Comparison of ENCODE assay signal across 16 cellular contexts in genomic region chr15:40420071-40420713, GRCh38. TPM values are rescaled to one million over a fixed set of nuclear protein-coding genes. Genes with fewer than 3 reads are reported as not detected.
DNase-seq lines count a peak whose midpoint lies in the region; ATAC-seq, FAIRE-seq and TF ChIP-seq lines count a peak whose summit lies in the region.
"Had no signal": no experiment of that assay in that cellular context is flagged by ENCODE, and none has a peak within 500 bp of the region (broad histone marks: within the 10 kb centered on the region; RNA-seq: fewer than 3 reads in every experiment).

No MANE protein-coding gene starts in this region.

- H3K27me3 ChIP-seq in Panc1 (ENCODE audit: control insufficient read depth, insufficient read depth, low read length) (no peaks in the 10 kb centered on the region), heart right ventricle (no peaks in the 10 kb centered on the region), parathyroid adenoma (ENCODE audit: control insufficient read depth, insufficient read depth, low read length) (no peaks in the 10 kb centered on the region), mesenchymal stem cell (ENCODE audit: control insufficient read depth in 1 of 2, insufficient read depth in 1 of 2, low read length in 2 of 2) (peaks cover 0 to 7% of the 10 kb centered on the region in 2 experiments)
- H3K27me3 ChIP-seq: dorsolateral prefrontal cortex, Peyer's patch had no signal

- no peak overlapping the region for H3K4ac ChIP-seq in mesenchymal stem cell (ENCODE audit: low read depth in 1 of 2, low read length in 2 of 2)

- no peak overlapping the region for H3K14ac ChIP-seq in mesenchymal stem cell (ENCODE audit: low read length in 2 of 2)

- no peaks in the 10 kb centered on the region for H3K9me3 ChIP-seq in Panc1 (ENCODE audit: control insufficient read depth, insufficient read depth, low read depth, low read length)
- no peaks in the 10 kb centered on the region for H3K9me3 ChIP-seq in heart right ventricle
- no peaks in the 10 kb centered on the region for H3K9me3 ChIP-seq in parathyroid adenoma (ENCODE audit: control insufficient read depth, low read length)
- H3K9me3 ChIP-seq in mesenchymal stem cell (ENCODE audit: control insufficient read depth, low read length): no peaks in the 10 kb centered on the region
- H3K9me3 ChIP-seq: Peyer's patch had no signal

- in situ Hi-C loops in Panc1 (cut with HindIII; ENCODE audit: low pct_unique_long_range_greater_than_20kb, low sequenced_read_pairs): no loop called here
- in situ Hi-C loops in ACHN (cut with HindIII; ENCODE audit: low pct_ligation_motif_present, low pct_unique_long_range_greater_than_20kb, low sequenced_read_pairs): no loop called here

- no peak overlapping the region for H4K91ac ChIP-seq in mesenchymal stem cell (ENCODE audit: low read length)

- DNase-seq in GM19239 (ENCODE audit: insufficient read length, low spot score) (no peak), Panc1 (ENCODE audit: low read depth, low spot score) (no peak), heart right ventricle (peak in 1 of 2 donors; percentile 36), mesenchymal stem cell (no peak), ACHN (no peak)
- no peak for DNase-seq in activated CD4-positive, alpha-beta T cell treated with anti-CD3 and anti-CD28 coated beads for 1 hour
- DNase-seq: activated naive CD4-positive, alpha-beta T cell treated with anti-CD3 and anti-CD28 coated beads, Interleukin-2, amount 50 U/mL, for 16 hours; AML-193; NCI-H1436 treated with DMSO at 0.1 percent for 48 hours; NCI-H510A; T-helper 2 cell had no signal

- ATAC-seq in Panc1 (peak; percentile 4; the same call in 1 of the 2 replicates), heart right ventricle (peak; percentile 40 to 83 (median 67)), HG03139 (IDR thresholded peaks at IDR 0.05; ENCODE audit: unreplicated experiment) (no peak)

- H2AK5ac ChIP-seq in mesenchymal stem cell (ENCODE audit: low read length, severe bottlenecking): no peak overlapping the region

- H2AFZ ChIP-seq in parathyroid adenoma: no peak overlapping the region
- no peak overlapping the region for H2AFZ ChIP-seq in mesenchymal stem cell (ENCODE audit: low read depth, low read length)

- H3K79me1 ChIP-seq in mesenchymal stem cell (replicated peaks; ENCODE audit: low read length, poor library complexity, severe bottlenecking): no peaks in the 10 kb centered on the region

- no peak for TF ChIP-seq CTCF in Panc1 (IDR thresholded peaks at IDR 0.05)
- no peak for TF ChIP-seq CTCF in heart right ventricle (IDR thresholded peaks at IDR 0.05)
- no peak for TF ChIP-seq CTCF in parathyroid adenoma (IDR thresholded peaks at IDR 0.05)

- H3K4me1 ChIP-seq in Panc1 (ENCODE audit: control insufficient read depth, insufficient read depth, low read length) (peaks cover 19% of the 10 kb centered on the region), heart right ventricle (peaks cover 6 to 26% (median 23%) of the 10 kb centered on the region in 9 donors), parathyroid adenoma (peaks cover 3% of the 10 kb centered on the region), mesenchymal stem cell (ENCODE audit: control insufficient read depth, insufficient read depth, low read depth, low read length) (peaks cover 8% of the 10 kb centered on the region)

- H3K23ac ChIP-seq in mesenchymal stem cell (ENCODE audit: low read length in 2 of 2): no peak overlapping the region

- WGBS in heart right ventricle, 2 donors: 52 to 56% methylated on average over 11 of the region's 11 CpGs
- 96% methylated on average over 10 of the region's 11 CpGs for WGBS in mesenchymal stem cell

- peak; percentile 40 for FAIRE-seq in GM19239 (lab: Jason Lieb, UNC)
- FAIRE-seq: kidney had no signal

- H3K36me3 ChIP-seq in Panc1 (ENCODE audit: control insufficient read depth, insufficient read depth, low read length): no peaks in the 10 kb centered on the region; the same call in 1 of the 2 replicates
- peaks cover 0 to 44% (median 10%) of the 10 kb centered on the region in 9 donors for H3K36me3 ChIP-seq in heart right ventricle
- no peaks in the 10 kb centered on the region for H3K36me3 ChIP-seq in parathyroid adenoma (ENCODE audit: control insufficient read depth, insufficient read depth, low read length)
- H3K36me3 ChIP-seq in mesenchymal stem cell (ENCODE audit: control insufficient read depth in 1 of 2, insufficient read depth in 2 of 2, low read depth in 1 of 2, low read length in 2 of 2): peaks cover 29 to 30% of the 10 kb centered on the region in 2 experiments

- no peak overlapping the region for H3K18ac ChIP-seq in mesenchymal stem cell (ENCODE audit: low read depth in 1 of 2, low read length in 2 of 2)

- no peak overlapping the region for H2BK120ac ChIP-seq in mesenchymal stem cell (ENCODE audit: low read depth, low read length)

- no peak overlapping the region for H4K8ac ChIP-seq in mesenchymal stem cell (ENCODE audit: low read length)

- H3K9ac ChIP-seq in parathyroid adenoma (no peak overlapping the region), mesenchymal stem cell (ENCODE audit: low read length) (no peak overlapping the region)

- no TSS peak for BruUV-seq in Panc1 (replicated peaks; lab: Mats Ljungman, UMichigan)

- H2BK5ac ChIP-seq in mesenchymal stem cell (ENCODE audit: low read depth, low read length, poor library complexity, severe bottlenecking): no peak overlapping the region

- no peak overlapping the region for H3K27ac ChIP-seq in Panc1 (ENCODE audit: low read length)
- peak overlapping the region; percentile 52 to 82 (median 64) for H3K27ac ChIP-seq in heart right ventricle
- H3K27ac ChIP-seq in parathyroid adenoma: peak overlapping the region; percentile 29
- no peak overlapping the region for H3K27ac ChIP-seq in mesenchymal stem cell (ENCODE audit: low read length, poor library complexity, severe bottlenecking)

- intact Hi-C loops in Panc1 (cut with micrococcal nuclease; ENCODE audit: unreplicated experiment) (loop anchor here (2.0 to 5.0 kb wide), 3 partner anchors 75 to 143 kb away; partner anchors contain the start of gene INAFM2), heart right ventricle (cut with DNase I) (loop anchor here (2.0 to 10.0 kb wide), 11 partner anchors 53 to 375 kb away; partner anchors contain the start of genes CCDC9B (in 3 of the 10), INAFM2 (in 2 of the 10) and ANKRD63 (in 1 of the 10))

- POLR2A ChIA-PET in Panc1 (lab: Charles Lee): no interaction called here

- CTCF ChIA-PET in Panc1 (lab: Charles Lee): interaction anchor here (0.6 kb wide), 1 partner anchor 23 kb away, joined by 4 read pairs; no protein-coding TSS in a partner anchor

- no peak overlapping the region for H3K4me3 ChIP-seq in Panc1 (ENCODE audit: low read depth in 2 of 2, low read length in 2 of 2)
- H3K4me3 ChIP-seq in heart right ventricle: no peak overlapping the region
- no peak overlapping the region for H3K4me3 ChIP-seq in parathyroid adenoma (ENCODE audit: low read depth, low read length)
- H3K4me3 ChIP-seq in mesenchymal stem cell (ENCODE audit: insufficient read depth in 1 of 2, low read depth in 1 of 2, low read length in 2 of 2): no peak overlapping the region
- H3K4me3 ChIP-seq: dorsolateral prefrontal cortex, Peyer's patch had no signal

- no peaks in the 10 kb centered on the region for H3K79me2 ChIP-seq in parathyroid adenoma

- no peak overlapping the region for H2BK15ac ChIP-seq in mesenchymal stem cell (ENCODE audit: low read depth, poor library complexity, severe bottlenecking)

- H3K4me2 ChIP-seq in parathyroid adenoma (ENCODE audit: low read length) (peak overlapping the region; percentile 57), mesenchymal stem cell (ENCODE audit: low read length, poor library complexity, severe bottlenecking) (no peak overlapping the region)

- H2BK12ac ChIP-seq in mesenchymal stem cell (ENCODE audit: low read length in 2 of 2): no peak overlapping the region

RNA-seq across cellular contexts. Expression of gene IVD, which starts 14.6 kb away (rescaled TPM):
- total RNA-seq in Panc1 (2021; ENCODE audit: unreplicated experiment) (74.6 TPM), heart right ventricle (100 to 1,000 TPM in 7 of 10 donors, 10 to 100 TPM in 3; 71.1 to 143 (median 109) TPM)
- polyA plus RNA-seq in Panc1 (2012; ENCODE audit: insufficient read length): 57.8 TPM
- 10 to 100 TPM; 42.2 to 44.4 TPM for polyA plus RNA-seq in heart right ventricle
- 22.1 TPM for polyA plus RNA-seq in mesenchymal stem cell (2013, experiment 1 of 2)
- polyA plus RNA-seq in mesenchymal stem cell (2013, experiment 2 of 2): 22.4 TPM

RNA-seq across cellular contexts. Expression of gene BAHD1, which starts 20.6 kb away (rescaled TPM):
- 40.6 TPM for total RNA-seq in Panc1 (2021; ENCODE audit: unreplicated experiment)
- 36.7 TPM for polyA plus RNA-seq in Panc1 (2012; ENCODE audit: insufficient read length)
- 10 to 100 TPM; 12.1 to 17.8 (median 16.0) TPM for total RNA-seq in heart right ventricle
- 1 to 10 TPM; 8.9 to 9.7 TPM for polyA plus RNA-seq in heart right ventricle
- 14.7 TPM for polyA plus RNA-seq in mesenchymal stem cell (2013, experiment 1 of 2)
- polyA plus RNA-seq in mesenchymal stem cell (2013, experiment 2 of 2): 14.4 TPM

RNA-seq across cellular contexts. Expression of gene KNSTRN, which starts 37.7 kb away (rescaled TPM):
- total RNA-seq in Panc1 (2021; ENCODE audit: unreplicated experiment) (74.6 TPM), heart right ventricle (10 to 100 TPM in 3 of 10 donors, 1 to 10 TPM in 7; 5.3 to 16.0 (median 8.3) TPM)
- polyA plus RNA-seq in Panc1 (2012; ENCODE audit: insufficient read length): 27.8 TPM
- 10 to 100 TPM in 1 of 2 donors, 1 to 10 TPM in 1; 8.2 to 13.1 TPM for polyA plus RNA-seq in heart right ventricle
- 11.7 TPM for polyA plus RNA-seq in mesenchymal stem cell (2013, experiment 1 of 2)
- 12.3 TPM for polyA plus RNA-seq in mesenchymal stem cell (2013, experiment 2 of 2)

RNA-seq across cellular contexts. Expression of gene CHST14, which starts 50.6 kb away (rescaled TPM):
- total RNA-seq in Panc1 (2021; ENCODE audit: unreplicated experiment) (42.4 TPM), heart right ventricle (10 to 100 TPM in 2 of 10 donors, 1 to 10 TPM in 8; 5.7 to 11.5 (median 9.0) TPM)
- 48.2 TPM for polyA plus RNA-seq in Panc1 (2012; ENCODE audit: insufficient read length)
- 1 to 10 TPM; 5.3 to 8.8 TPM for polyA plus RNA-seq in heart right ventricle
- polyA plus RNA-seq in mesenchymal stem cell (2013, experiment 1 of 2): 19.9 TPM
- polyA plus RNA-seq in mesenchymal stem cell (2013, experiment 2 of 2): 20.4 TPM

Comparison
In these comparisons a context has a peak if more than half of its experiments do, and no peak if none do; other contexts are left out.
1. H3K27ac ChIP-seq: peak in heart right ventricle (10 of 10) and parathyroid adenoma (single experiment); none in Panc1 (single experiment) and mesenchymal stem cell (single experiment).